Comparison of ENCODE assay signal across 12 cellular contexts in the genomic region with DNA sequence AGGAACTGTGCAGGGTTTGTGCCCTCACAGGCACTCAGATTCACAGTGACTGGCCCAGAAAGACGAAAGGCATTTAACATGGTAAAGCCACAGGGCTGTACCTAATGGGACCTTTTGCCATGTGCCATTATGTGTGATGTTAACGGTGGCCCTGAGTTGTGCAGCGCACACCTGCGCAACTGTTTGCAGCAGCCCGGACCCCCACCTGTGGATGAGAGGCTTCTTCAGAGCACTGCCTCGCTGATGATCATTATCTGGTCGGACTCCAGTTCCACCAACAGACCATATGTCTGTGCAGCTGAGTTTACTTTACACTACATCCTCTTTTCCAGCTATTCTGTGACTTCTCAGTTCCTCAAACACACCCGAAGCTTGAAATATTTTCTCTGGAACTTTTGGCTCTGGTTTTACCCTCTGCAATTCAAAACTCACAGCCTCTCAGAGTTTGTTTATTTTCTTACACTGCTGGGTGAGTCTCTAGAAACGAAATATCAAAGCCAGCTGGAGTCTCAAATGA. TPM values are rescaled to one million over a fixed set of nuclear protein-coding genes. Genes with fewer than 3 reads are reported as not detected.
DNase-seq lines count a peak whose midpoint lies in the region; ATAC-seq and TF ChIP-seq lines count a peak whose summit lies in the region.
"Had no signal": no experiment of that assay in that cellular context is flagged by ENCODE, and none has a peak within 500 bp of the region (broad histone marks: within the 10 kb centered on the region; RNA-seq: fewer than 3 reads in every experiment).

No MANE protein-coding gene starts in this region.

- DNase-seq in HFF-Myc (ENCODE audit: extremely low read depth, low read depth) (peak; percentile 77), SKM-1 treated with dmso at 0.1 percent for 144 hours (lab: John Stamatoyannopoulos, UW; ENCODE audit: unreplicated experiment) (peak; percentile 76), fibroblast of villous mesenchyme (ENCODE audit: low read depth) (peak; percentile 72), stomach (no peak), HPDE6-E6E7 (ENCODE audit: extremely low spot score) (no peak), prostate gland (ENCODE audit: low spot score) (no peak)
- DNase-seq: activated CD4-positive, alpha-beta T cell treated with anti-CD3 and anti-CD28 coated beads, Interleukin-2, amount 50 U/mL, for 1 hour; activated naive CD8-positive, alpha-beta T cell treated with anti-CD3 and anti-CD28 coated beads for 36 hours; NCI-H1105 treated with DMSO at 0.1 percent for 48 hours; ovary had no signal

- WGBS in stomach, 5 donors = 42 to 65% (median 53%) methylated on average over 9 of the region's 9 CpGs
- 31% methylated on average over 9 of the region's 9 CpGs for WGBS in prostate gland

- H3K4me1 ChIP-seq in stomach = peaks cover 0 to 16% (median 6%) of the 10 kb centered on the region in 4 donors
- H3K4me1 ChIP-seq in prostate gland (replicated peaks) = no peaks in the 10 kb centered on the region

- H3K36me3 ChIP-seq in stomach = no peaks in the 10 kb centered on the region
- no peaks in the 10 kb centered on the region for H3K36me3 ChIP-seq in prostate gland
- H3K36me3 ChIP-seq: ovary, vagina had no signal

- H3K27ac ChIP-seq in stomach (peak overlapping the region in 3 of 5 donors; percentile 8 to 38 (median 9)), prostate gland (no peak overlapping the region)
- H3K27ac ChIP-seq: ovary, vagina had no signal

- TF ChIP-seq CTCF in HFF-Myc (IDR thresholded peaks at IDR 0.05; ENCODE audit: low read depth, low read length, missing control alignments) (no peak), fibroblast of villous mesenchyme (IDR thresholded peaks at IDR 0.05; ENCODE audit: insufficient read depth, low read depth, low read length) (no peak), stomach (IDR thresholded peaks at IDR 0.05) (no peak), prostate gland (IDR thresholded peaks at IDR 0.05) (no peak)

- no peak for ATAC-seq in GM18868 (IDR thresholded peaks at IDR 0.05; ENCODE audit: unreplicated experiment)

- TF ChIP-seq POLR2A in stomach (IDR thresholded peaks at IDR 0.05) (no peak), prostate gland (IDR thresholded peaks at IDR 0.05) (no peak)

- H3K9me3 ChIP-seq in stomach = no peaks in the 10 kb centered on the region
- no peaks in the 10 kb centered on the region for H3K9me3 ChIP-seq in prostate gland
- H3K9me3 ChIP-seq: ovary, vagina had no signal

- H3K4me3 ChIP-seq in HFF-Myc (replicated peaks; ENCODE audit: low read depth, low read length) (no peak overlapping the region), fibroblast of villous mesenchyme (ENCODE audit: low read depth, low read length) (no peak overlapping the region), stomach (no peak overlapping the region), prostate gland (no peak overlapping the region)
- H3K4me3 ChIP-seq: ovary, vagina had no signal

- no peak for TF ChIP-seq EP300 in stomach (IDR thresholded peaks at IDR 0.05)

- intact Hi-C loops in stomach (cut with DNase I; ENCODE audit: low total_unique reads) = no loop called here
- intact Hi-C loops in prostate gland (cut with DNase I) = no loop called here

- H3K27me3 ChIP-seq in stomach (no peaks in the 10 kb centered on the region), prostate gland (replicated peaks; ENCODE audit: insufficient read depth) (no peaks in the 10 kb centered on the region)
- H3K27me3 ChIP-seq: ovary, vagina had no signal

RNA-seq across cellular contexts. Expression of a gene that starts 35.6 kb away (rescaled TPM):
- total RNA-seq in fibroblast of villous mesenchyme = 49.3 and 81.6 TPM in 2 replicates
- total RNA-seq in stomach = 10 to 100 TPM in 3 of 5 donors, 1 to 10 TPM in 1, not detected in 1; 6.4 to 87.0 (median 28.8) TPM
- polyA plus RNA-seq in stomach = 10 to 100 TPM; 44.9 to 63.1 (median 60.2) TPM
- total RNA-seq in prostate gland = 10 to 100 TPM; 45.2 to 73.2 TPM

Comparison
In these comparisons a context has a peak if more than half of its experiments do, and no peak if none do; other contexts are left out.
1. DNase-seq: peak in HFF-Myc (single experiment), SKM-1 treated with dmso at 0.1 percent for 144 hours (single experiment) and fibroblast of villous mesenchyme (single experiment); none in stomach (single experiment), HPDE6-E6E7 (single experiment) and prostate gland (single experiment).
2. H3K27ac ChIP-seq: peak in stomach (3 of 5); none in prostate gland (0 of 2).